In genomic region chr16:694187-694862, GRCh38 we compare ENCODE assay signal across 9 cellular contexts. TPM values are rescaled to one million over a fixed set of nuclear protein-coding genes. Genes with fewer than 3 reads are reported as not detected.
A peak's percentile ranks its signal among the peaks of the same experiment; 100 is the strongest.
DNase-seq lines count a peak whose midpoint lies in the region; ATAC-seq, FAIRE-seq and TF ChIP-seq lines count a peak whose summit lies in the region.
"Had no signal": no experiment of that assay in that cellular context is flagged by ENCODE, and none has a peak within 500 bp of the region (broad histone marks: within the 10 kb centered on the region; RNA-seq: fewer than 3 reads in every experiment).

No MANE protein-coding gene starts in this region.

- TF ChIP-seq CTCF in Calu3 (IDR thresholded peaks at IDR 0.05; ENCODE audit: unreplicated experiment), result no peak
- no peak for TF ChIP-seq CTCF in bronchial epithelial cell (IDR thresholded peaks at IDR 0.05; ENCODE audit: insufficient read depth, low read length, severe bottlenecking)
- TF ChIP-seq CTCF in GM10248 (IDR thresholded peaks at IDR 0.05; ENCODE audit: control extremely low read depth, extremely low read depth, low read depth, missing control alignments), result no peak

- no peak for DNase-seq in Calu3
- DNase-seq in Jurkat, Clone E6-1 (ENCODE audit: low read depth, low spot score), result no peak
- DNase-seq in bronchial epithelial cell (ENCODE audit: low read depth), result no peak
- no peak for DNase-seq in naive thymus-derived CD8-positive, alpha-beta T cell
- DNase-seq in GM10248 (ENCODE audit: extremely low spot score), result no peak
- DNase-seq in cerebellum (ENCODE audit: low spot score), result no peak
- DNase-seq: NCI-H524 had no signal

- peaks cover 82% of the 10 kb centered on the region for H3K27me3 Mint-ChIP-seq in Calu3 (ENCODE audit: unreplicated experiment)
- H3K27me3 Mint-ChIP-seq in naive thymus-derived CD8-positive, alpha-beta T cell, result peaks cover 0 to 2% (median 0%) of the 10 kb centered on the region in 5 donors

- no peak overlapping the region for H3K27ac Mint-ChIP-seq in Calu3 (ENCODE audit: unreplicated experiment)
- H3K27ac Mint-ChIP-seq in naive thymus-derived CD8-positive, alpha-beta T cell, result peak overlapping the region in 3 of 10 donors; percentile 29 to 78 (median 49)

- peaks cover 3% of the 10 kb centered on the region for H3K27me3 ChIP-seq in bronchial epithelial cell (ENCODE audit: control insufficient read depth, insufficient read depth, low read length)

- no TSS peak for BruUV-seq in Calu3 (replicated peaks; lab: Mats Ljungman, UMichigan)

- H3K4me1 Mint-ChIP-seq in Calu3 (ENCODE audit: low read depth, unreplicated experiment), result peaks cover 9% of the 10 kb centered on the region
- peaks cover 9 to 49% (median 28%) of the 10 kb centered on the region in 4 donors for H3K4me1 Mint-ChIP-seq in naive thymus-derived CD8-positive, alpha-beta T cell

- no peak for FAIRE-seq in bronchial epithelial cell (lab: Jason Lieb, UNC)

- peak overlapping the region; percentile 59 for H3K4me3 Mint-ChIP-seq in Calu3 (ENCODE audit: low read depth, unreplicated experiment)
- peak overlapping the region; percentile 72 to 87 (median 80) for H3K4me3 Mint-ChIP-seq in naive thymus-derived CD8-positive, alpha-beta T cell

- H3K36me3 ChIP-seq in bronchial epithelial cell (ENCODE audit: control insufficient read depth, insufficient read depth, low read length), result no peaks in the 10 kb centered on the region

- CTCF ChIA-PET in Calu3 (lab: Charles Lee) (interaction anchor here (0.5 to 1.8 kb wide), 3 partner anchors 13 to 1154 kb away, joined by 3 to 4 read pairs (median 4); no protein-coding TSS in a partner anchor), GM10248 (lab: Yijun Ruan, JAX) (interaction anchor here (1.6 to 1.9 kb wide), 2 partner anchors 18 to 20 kb away, joined by 4 read pairs; partner anchors contain the start of gene METRN)

- ATAC-seq in naive thymus-derived CD8-positive, alpha-beta T cell, result peak; percentile 22 to 25
- ATAC-seq in HG03175 (IDR thresholded peaks at IDR 0.05; ENCODE audit: unreplicated experiment), result no peak
- ATAC-seq in HG03439 (IDR thresholded peaks at IDR 0.05; ENCODE audit: unreplicated experiment), result no peak

- H3K36me3 Mint-ChIP-seq in Calu3 (ENCODE audit: insufficient read depth, unreplicated experiment), result peaks cover 35% of the 10 kb centered on the region
- no peaks in the 10 kb centered on the region for H3K36me3 Mint-ChIP-seq in naive thymus-derived CD8-positive, alpha-beta T cell

- H3K9me3 Mint-ChIP-seq in Calu3 (ENCODE audit: low read depth, unreplicated experiment), result no peaks in the 10 kb centered on the region
- no peaks in the 10 kb centered on the region for H3K9me3 Mint-ChIP-seq in naive thymus-derived CD8-positive, alpha-beta T cell

- POLR2A ChIA-PET in naive thymus-derived CD8-positive, alpha-beta T cell (lab: Charles Lee), result interaction anchor here (1.1 to 5.2 kb wide), 12 partner anchors 9 to 94 kb away, joined by 3 to 56 read pairs (median 14); partner anchors contain the start of genes ANTKMT, CCDC78, CHTF18 and HAGHL
- POLR2A ChIA-PET in GM10248 (lab: Yijun Ruan, JAX), result no interaction called here

- peak overlapping the region; percentile 63 for H3K4me3 ChIP-seq in Jurkat, Clone E6-1 (ENCODE audit: low read length)
- H3K4me3 ChIP-seq in bronchial epithelial cell (ENCODE audit: low read depth, low read length), result peak overlapping the region; percentile 39

- intact Hi-C loops in Calu3 (cut with micrococcal nuclease; ENCODE audit: unreplicated experiment), result no loop called here

RNA-seq across cellular contexts. Expression of gene WDR24, which starts 4.1 kb away (rescaled TPM):
- 18.6 and 22.5 TPM in 2 replicates for total RNA-seq in Calu3 (2022)
- polyA plus RNA-seq in Jurkat, Clone E6-1 (2012; ENCODE audit: insufficient read depth, insufficient read length), result 16.6 TPM
- total RNA-seq in bronchial epithelial cell, result 3.4 and 4.0 TPM in 2 replicates
- total RNA-seq in naive thymus-derived CD8-positive, alpha-beta T cell, result 10 to 100 TPM; 16.1 to 18.4 TPM
- polyA plus RNA-seq in naive thymus-derived CD8-positive, alpha-beta T cell, result 10 to 100 TPM; 12.7 to 18.9 (median 14.7) TPM
- 6.7 TPM for total RNA-seq in cerebellum

RNA-seq across cellular contexts. Expression of gene JMJD8, which starts 10.2 kb away (rescaled TPM):
- total RNA-seq in Calu3 (2022), result 88.3 and 90.5 TPM in 2 replicates
- polyA plus RNA-seq in Jurkat, Clone E6-1 (2012; ENCODE audit: insufficient read depth, insufficient read length), result 45.6 TPM
- total RNA-seq in bronchial epithelial cell, result 15.9 and 16.8 TPM in 2 replicates
- total RNA-seq in naive thymus-derived CD8-positive, alpha-beta T cell, result 10 to 100 TPM; 40.8 to 41.2 TPM
- 10 to 100 TPM; 31.7 to 62.8 (median 46.0) TPM for polyA plus RNA-seq in naive thymus-derived CD8-positive, alpha-beta T cell
- 14.0 TPM for total RNA-seq in cerebellum

RNA-seq across cellular contexts. Expression of gene FBXL16, which starts 11.3 kb away (rescaled TPM):
- total RNA-seq in Calu3 (2022) (1.3 and 4.6 TPM in 2 replicates), bronchial epithelial cell (0.53 and 0.64 TPM in 2 replicates), cerebellum (5.4 TPM)
- 7.6 TPM for polyA plus RNA-seq in Jurkat, Clone E6-1 (2012; ENCODE audit: insufficient read depth, insufficient read length)
- total RNA-seq in naive thymus-derived CD8-positive, alpha-beta T cell, result 10 to 100 TPM; 28.4 to 29.3 TPM
- polyA plus RNA-seq in naive thymus-derived CD8-positive, alpha-beta T cell, result 10 to 100 TPM in 1 of 3 donors, 1 to 10 TPM in 2; 3.0 to 22.0 (median 9.5) TPM

RNA-seq across cellular contexts. Expression of gene STUB1, which starts 14.1 kb away (rescaled TPM):
- total RNA-seq in Calu3 (2022) (102 and 114 TPM in 2 replicates), bronchial epithelial cell (159 and 204 TPM in 2 replicates), cerebellum (25.9 TPM)
- 150 TPM for polyA plus RNA-seq in Jurkat, Clone E6-1 (2012; ENCODE audit: insufficient read depth, insufficient read length)
- total RNA-seq in naive thymus-derived CD8-positive, alpha-beta T cell, result 100 to 1,000 TPM in 1 of 2 experiments, 10 to 100 TPM in 1; 86.4 to 103 TPM
- polyA plus RNA-seq in naive thymus-derived CD8-positive, alpha-beta T cell, result 100 to 1,000 TPM; 133 to 142 (median 135) TPM

RNA-seq across cellular contexts. Expression of gene RHBDL1, which starts 18.9 kb away (rescaled TPM):
- total RNA-seq in Calu3 (2022) (2.4 and 2.6 TPM in 2 replicates), bronchial epithelial cell (9.2 and 14.0 TPM in 2 replicates), cerebellum (2.7 TPM)
- polyA plus RNA-seq in Jurkat, Clone E6-1 (2012; ENCODE audit: insufficient read depth, insufficient read length), result 4.5 TPM
- total RNA-seq in naive thymus-derived CD8-positive, alpha-beta T cell, result 1 to 10 TPM; 1.3 to 1.4 TPM
- not detected for polyA plus RNA-seq in naive thymus-derived CD8-positive, alpha-beta T cell

Comparison
In these comparisons a context has a peak if more than half of its experiments do, and no peak if none do; other contexts are left out.
1. ATAC-seq: peak in naive thymus-derived CD8-positive, alpha-beta T cell (2 of 2); none in HG03175 (single experiment) and HG03439 (single experiment).